In the genomic region with DNA sequence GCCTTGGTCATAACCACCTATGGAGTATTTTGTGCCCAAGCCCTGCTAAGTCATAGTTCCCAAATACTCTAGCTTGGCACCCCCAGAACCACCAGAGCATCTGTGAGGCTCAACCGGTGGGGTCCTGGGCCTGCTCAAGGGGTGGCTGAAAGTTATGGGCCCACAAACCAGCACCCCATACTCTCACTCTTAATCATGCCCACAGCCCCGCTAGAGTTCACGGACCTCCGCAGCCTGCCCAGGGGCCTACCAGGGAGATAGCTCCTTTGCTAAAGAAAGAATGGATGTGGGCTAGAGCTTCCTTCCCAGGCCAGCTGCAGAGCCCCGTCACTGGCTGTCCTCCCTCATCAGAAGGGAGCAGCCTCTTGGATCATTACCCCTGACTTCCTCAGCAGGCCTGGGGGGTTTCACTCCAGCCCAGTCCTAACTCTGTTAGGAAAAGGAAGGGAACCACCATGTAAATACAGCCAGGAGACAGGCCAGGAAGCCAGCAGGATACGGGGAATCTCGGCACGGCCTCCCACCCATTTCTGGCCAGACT, we compare ENCODE assay signal across 8 cellular contexts. TPM values are rescaled to one million over a fixed set of nuclear protein-coding genes. Genes with fewer than 3 reads are reported as not detected.
DNase-seq lines count a peak whose midpoint lies in the region; ATAC-seq and TF ChIP-seq lines count a peak whose summit lies in the region.

No MANE protein-coding gene starts in this region.

- no peak for TF ChIP-seq CTCF in chondrocyte (IDR thresholded peaks at IDR 0.05)

- H3K4me3 Mint-ChIP-seq in chondrocyte (ENCODE audit: unreplicated experiment) = peak overlapping the region; percentile 88

- no peaks in the 10 kb centered on the region for H3K9me2 ChIP-seq in Karpas-422 (replicated peaks; ENCODE audit: insufficient read depth, low read length)

- peaks cover 11% of the 10 kb centered on the region; the same call in 1 of the 2 replicates for H4K20me1 ChIP-seq in Karpas-422 (ENCODE audit: insufficient read depth, low read depth, low read length)

- no peaks in the 10 kb centered on the region for H3K27me3 Mint-ChIP-seq in chondrocyte (ENCODE audit: low read depth)

- peaks cover 72% of the 10 kb centered on the region for H3K4me1 Mint-ChIP-seq in chondrocyte (ENCODE audit: low read depth)

- H3K27ac Mint-ChIP-seq in chondrocyte (ENCODE audit: unreplicated experiment) = peak overlapping the region; percentile 92

- peak overlapping the region; percentile 88 for H3K4me2 ChIP-seq in Karpas-422 (ENCODE audit: low read depth, low read length, poor library complexity, severe bottlenecking)

- H3K36me3 Mint-ChIP-seq in chondrocyte (ENCODE audit: low read depth) = no peaks in the 10 kb centered on the region

- peaks cover 68% of the 10 kb centered on the region for H3K4me1 ChIP-seq in Karpas-422 (ENCODE audit: low read length)
- H3K4me1 ChIP-seq in muscle layer of colon (ENCODE audit: insufficient read depth, low read length) = peaks cover 66% of the 10 kb centered on the region

- peak overlapping the region; percentile 99 for H3K4me3 ChIP-seq in Karpas-422 (ENCODE audit: low read length)
- H3K4me3 ChIP-seq in muscle layer of colon (ENCODE audit: low read depth in 1 of 2, low read length in 2 of 2) = peak overlapping the region; percentile 73 to 84

- peaks cover 59% of the 10 kb centered on the region for H3K79me2 ChIP-seq in Karpas-422 (ENCODE audit: low read length)

- no peak for ATAC-seq in GM19324 (IDR thresholded peaks at IDR 0.05; ENCODE audit: low FRiP score, unreplicated experiment)

- peaks cover 15% of the 10 kb centered on the region for H3K36me3 ChIP-seq in Karpas-422 (ENCODE audit: insufficient read depth, low read length)
- peaks cover 2% of the 10 kb centered on the region for H3K36me3 ChIP-seq in muscle layer of colon (ENCODE audit: insufficient read depth, low read length)

- H3K9ac ChIP-seq in Karpas-422 (ENCODE audit: low read length) = peak overlapping the region; percentile 95
- peak overlapping the region; percentile 60 for H3K9ac ChIP-seq in muscle layer of colon (ENCODE audit: low read length)

- H3K27ac ChIP-seq in Karpas-422 (ENCODE audit: low read length) (peak overlapping the region; percentile 27; the same call in 1 of the 2 replicates), muscle layer of colon (ENCODE audit: low read depth, low read length) (peak overlapping the region; percentile 96)

- H2AFZ ChIP-seq in Karpas-422 (ENCODE audit: low read length) = no peak overlapping the region

- in situ Hi-C loops in ACHN (cut with HindIII; ENCODE audit: low pct_ligation_motif_present, low pct_unique_long_range_greater_than_20kb, low sequenced_read_pairs) = no loop called here

- H3K27me3 ChIP-seq in Karpas-422 (ENCODE audit: low read length) (no peaks in the 10 kb centered on the region), muscle layer of colon (ENCODE audit: control insufficient read depth in 1 of 2, insufficient read depth in 2 of 2, low read length in 2 of 2) (no peaks in the 10 kb centered on the region)

- DNase-seq in ACHN = peak; percentile 22
- peak; percentile 56 for DNase-seq in Karpas-422
- peak; percentile 61 for DNase-seq in chondrocyte (ENCODE audit: low spot score)
- DNase-seq in KG1 (lab: John Stamatoyannopoulos, UW) = no peak
- no peak for DNase-seq in pons (ENCODE audit: low spot score)
- DNase-seq in GOT3 (lab: John Stamatoyannopoulos, UW) = no peak

- no peaks in the 10 kb centered on the region for H3K9me3 Mint-ChIP-seq in chondrocyte (ENCODE audit: low read depth)

- H3K9me3 ChIP-seq in Karpas-422 (ENCODE audit: low read length) (no peaks in the 10 kb centered on the region; the same call in 1 of the 2 replicates), muscle layer of colon (ENCODE audit: low read length) (no peaks in the 10 kb centered on the region)

RNA-seq across cellular contexts. Expression of a gene that starts 1.4 kb away (rescaled TPM):
- total RNA-seq in Karpas-422 (2014; rRNA removed; shearing (Covaris generic); ENCODE audit: low replicate concordance) = 58.7 and 71.5 TPM in 2 replicates
- total RNA-seq in chondrocyte = 32.1 to 37.7 TPM (median 35.7 TPM) in 3 replicates

RNA-seq across cellular contexts. Expression of a gene that starts 4.8 kb away (rescaled TPM):
- total RNA-seq in Karpas-422 (2014; rRNA removed; shearing (Covaris generic); ENCODE audit: low replicate concordance) = 3.5 and 10.9 TPM in 2 replicates
- total RNA-seq in chondrocyte = 21.6 to 27.1 TPM (median 24.5 TPM) in 3 replicates

RNA-seq across cellular contexts. Expression of a gene that starts 19.6 kb away (rescaled TPM):
- 43.8 and 122 TPM in 2 replicates for total RNA-seq in Karpas-422 (2014; rRNA removed; shearing (Covaris generic); ENCODE audit: low replicate concordance)
- 44.6 to 49.8 TPM (median 48.3 TPM) in 3 replicates for total RNA-seq in chondrocyte

RNA-seq across cellular contexts. Expression of a gene that starts 21.2 kb away (rescaled TPM):
- 9.0 and 17.4 TPM in 2 replicates for total RNA-seq in Karpas-422 (2014; rRNA removed; shearing (Covaris generic); ENCODE audit: low replicate concordance)
- total RNA-seq in chondrocyte = 10.2 to 16.7 TPM (median 11.7 TPM) in 3 replicates

RNA-seq across cellular contexts. Expression of a gene that starts 34.6 kb away (rescaled TPM):
- 0.79 and 1.8 TPM in 2 replicates for total RNA-seq in Karpas-422 (2014; rRNA removed; shearing (Covaris generic); ENCODE audit: low replicate concordance)
- 6.7 to 7.6 TPM (median 7.2 TPM) in 3 replicates for total RNA-seq in chondrocyte

Comparison
In these comparisons a context has a peak if more than half of its experiments do, and no peak if none do; other contexts are left out.
1. DNase-seq: peak in ACHN (single experiment), Karpas-422 (single experiment) and chondrocyte (single experiment); none in KG1 (single experiment), pons (single experiment) and GOT3 (single experiment).